25 cellular contexts compared by ENCODE assay signal in the genomic region with DNA sequence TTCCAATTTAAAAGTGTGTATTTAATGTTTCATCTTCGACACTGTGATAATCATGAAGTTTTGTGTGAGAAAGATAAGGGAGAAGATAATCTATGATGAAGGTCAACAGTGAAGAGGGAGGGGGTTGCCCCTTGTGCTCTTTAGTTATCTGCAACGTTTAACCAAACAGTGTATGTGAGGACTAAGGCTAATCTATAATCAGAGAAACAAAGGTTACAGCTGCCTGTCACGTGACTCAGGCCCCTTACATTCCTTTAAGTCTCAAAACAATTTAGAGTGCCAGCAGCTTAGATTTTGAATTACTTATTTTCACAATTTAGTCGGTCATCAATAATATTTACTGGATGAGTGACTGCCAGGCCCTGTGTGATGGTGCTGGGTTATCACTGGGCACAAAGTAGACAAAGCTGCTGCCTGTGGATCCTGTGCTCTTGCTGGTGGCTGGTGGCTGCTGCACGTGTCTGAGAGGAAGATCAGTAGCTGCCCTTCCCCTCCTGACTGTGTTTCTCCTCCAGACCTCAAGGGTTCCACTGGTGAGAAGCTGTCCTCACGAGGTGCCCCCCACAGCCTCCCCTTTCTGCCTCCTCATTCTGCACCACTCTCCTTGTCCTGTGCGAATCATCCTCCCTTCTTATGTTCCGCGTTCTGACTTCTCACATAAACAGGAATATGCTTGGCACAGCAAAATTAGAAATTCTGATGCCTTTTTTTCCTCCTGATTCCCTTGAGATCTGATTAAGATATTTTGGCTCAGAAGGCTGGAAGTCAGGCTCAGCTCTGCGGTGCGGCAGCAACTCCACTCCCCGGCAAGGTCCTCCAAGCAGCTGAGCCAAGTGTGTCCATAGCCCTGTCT.
DNase-seq lines count a peak whose midpoint lies in the region; ATAC-seq and TF ChIP-seq lines count a peak whose summit lies in the region.
"Had no signal": no experiment of that assay in that cellular context is flagged by ENCODE, and none has a peak within 500 bp of the region (broad histone marks: within the 10 kb centered on the region; RNA-seq: fewer than 3 reads in every experiment).

No MANE protein-coding gene starts in this region.

- H3K4me1 Mint-ChIP-seq in stimulated activated naive CD8-positive, alpha-beta T cell treated with anti-CD3 and anti-CD28 coated beads, Interleukin-15, amount 100 ng/mL, for 72 hours: peaks cover 7% of the 10 kb centered on the region
- H3K4me1 Mint-ChIP-seq: activated naive CD4-positive, alpha-beta T cell treated with anti-CD3 and anti-CD28 coated beads, Interleukin-2, amount 10 ng/mL, durations not matched to agents 7 days and 5 days; stimulated activated effector memory CD8-positive, alpha-beta T cell treated with anti-CD3 and anti-CD28 coated beads, Interleukin-12 subunit alpha, Interleukin-12 subunit beta, amount 100 ng/mL, for 72 hours had no signal

- H3K4me1 ChIP-seq in spleen: no peaks in the 10 kb centered on the region
- H3K4me1 ChIP-seq: gastrocnemius medialis, testis, uterus had no signal

- TF ChIP-seq POLR2A in spleen (IDR thresholded peaks at IDR 0.05): no peak

- H3K9me3 ChIP-seq in spleen: peaks cover 0 to 12% (median 2%) of the 10 kb centered on the region in 8 donors
- H3K9me3 ChIP-seq: ascending aorta, gastrocnemius medialis, testis, uterus had no signal

- H3K4me3 Mint-ChIP-seq in stimulated activated naive CD8-positive, alpha-beta T cell treated with anti-CD3 and anti-CD28 coated beads, Interleukin-15, amount 100 ng/mL, for 72 hours: no peak overlapping the region
- H3K4me3 Mint-ChIP-seq: activated CD8-positive, alpha-beta T cell treated with anti-CD3 and anti-CD28 coated beads for 36 hours; activated naive CD4-positive, alpha-beta T cell treated with anti-CD3 and anti-CD28 coated beads, Interleukin-2, amount 10 ng/mL, durations not matched to agents 7 days and 5 days; activated T-cell treated with anti-CD3 and anti-CD28 coated beads, Interleukin-2, amount 50 U/mL, for 4 hours; nephron progenitor cell; stimulated activated effector memory CD8-positive, alpha-beta T cell treated with anti-CD3 and anti-CD28 coated beads, Interleukin-12 subunit alpha, Interleukin-12 subunit beta, amount 100 ng/mL, for 72 hours had no signal

- ATAC-seq in stimulated activated naive CD8-positive, alpha-beta T cell treated with anti-CD3 and anti-CD28 coated beads, Interleukin-15, Interleukin-2, amounts not matched to agents 100 U/mL and 50 U/mL, for 24 hours: peak; percentile 33
- ATAC-seq in stimulated activated naive CD8-positive, alpha-beta T cell treated with anti-CD3 and anti-CD28 coated beads, Interleukin-15, amount 100 ng/mL, for 72 hours: no peak
- ATAC-seq: esophagus mucosa, gastrocnemius medialis had no signal

- peaks cover 0 to 7% of the 10 kb centered on the region in 2 donors for H3K9me3 Mint-ChIP-seq in stimulated activated naive CD8-positive, alpha-beta T cell treated with anti-CD3 and anti-CD28 coated beads, Interleukin-15, amount 100 ng/mL, for 72 hours
- H3K9me3 Mint-ChIP-seq: activated CD8-positive, alpha-beta T cell treated with anti-CD3 and anti-CD28 coated beads for 36 hours; activated naive CD4-positive, alpha-beta T cell treated with anti-CD3 and anti-CD28 coated beads, Interleukin-2, amount 10 ng/mL, durations not matched to agents 7 days and 5 days; activated T-cell treated with anti-CD3 and anti-CD28 coated beads, Interleukin-2, amount 50 U/mL, for 4 hours; stimulated activated effector memory CD8-positive, alpha-beta T cell treated with anti-CD3 and anti-CD28 coated beads, Interleukin-12 subunit alpha, Interleukin-12 subunit beta, amount 100 ng/mL, for 72 hours had no signal

- intact Hi-C loops in spleen (cut with DNase I; ENCODE audit: low total_unique reads): no loop called here

- H3K36me3 ChIP-seq in spleen: no peaks in the 10 kb centered on the region
- H3K36me3 ChIP-seq: ascending aorta, gastrocnemius medialis, uterus had no signal

- H3K4me3 ChIP-seq in choroid plexus epithelial cell (ENCODE audit: low read depth, low read length) (no peak overlapping the region), spleen (no peak overlapping the region)
- H3K4me3 ChIP-seq: ascending aorta, gastrocnemius medialis, testis, uterus had no signal

- no peak for DNase-seq in stimulated activated naive CD8-positive, alpha-beta T cell treated with anti-CD3 and anti-CD28 coated beads, Interleukin-15, Interleukin-2, amounts not matched to agents 100 U/mL and 50 U/mL, for 24 hours
- DNase-seq in stimulated activated naive CD8-positive, alpha-beta T cell treated with anti-CD3 and anti-CD28 coated beads, Interleukin-15, amount 100 ng/mL, for 72 hours: no peak
- DNase-seq in choroid plexus epithelial cell (ENCODE audit: low read depth): peak; percentile 8
- peak; percentile 26 for DNase-seq in mesenteric fat pad (ENCODE audit: low spot score)
- DNase-seq in spleen: peak; percentile 43
- no peak for DNase-seq in GM19240 (ENCODE audit: insufficient read length, low spot score)
- DNase-seq in NCI-H748 (lab: John Stamatoyannopoulos, UW; ENCODE audit: unreplicated experiment): no peak
- no peak for DNase-seq in DMS 273 (lab: John Stamatoyannopoulos, UW; ENCODE audit: unreplicated experiment)
- DNase-seq: activated CD4-positive, CD25-positive, alpha-beta regulatory T cell treated with anti-CD3 and anti-CD28 coated beads, Interleukin-2, amount 50 U/mL, for 72 hours; activated naive CD4-positive, alpha-beta T cell treated with anti-CD3 and anti-CD28 coated beads, Interleukin-2, amount 10 ng/mL, durations not matched to agents 7 days and 5 days; activated T-cell treated with anti-CD3 and anti-CD28 coated beads, Interleukin-2, amount 50 U/mL, for 4 hours; effector CD8-positive, alpha-beta T cell; gastrocnemius medialis; HCEC 1CT; NCI-H774; nephron progenitor cell; stimulated activated CD4-positive, alpha-beta T cell treated with anti-CD3 and anti-CD28 coated beads, Interleukin-1b, Interleukin-23, amount 100 ng/mL, for 48 hours; testis; uterus had no signal

- no peak for TF ChIP-seq CTCF in choroid plexus epithelial cell (conservative IDR thresholded peaks at IDR 0.05; ENCODE audit: low read depth, low read length)
- no peak for TF ChIP-seq CTCF in spleen (IDR thresholded peaks at IDR 0.05 in 8 of 11, conservative IDR thresholded peaks at IDR 0.05 in 3 of 11)

- peaks cover 0 to 24% (median 0%) of the 10 kb centered on the region in 7 donors for H3K27me3 ChIP-seq in spleen (replicated peaks in 1 of 7)
- H3K27me3 ChIP-seq: ascending aorta, testis, uterus had no signal

- H3K27ac Mint-ChIP-seq in stimulated activated naive CD8-positive, alpha-beta T cell treated with anti-CD3 and anti-CD28 coated beads, Interleukin-15, amount 100 ng/mL, for 72 hours: no peak overlapping the region
- H3K27ac Mint-ChIP-seq: activated CD8-positive, alpha-beta T cell treated with anti-CD3 and anti-CD28 coated beads for 36 hours; activated naive CD4-positive, alpha-beta T cell treated with anti-CD3 and anti-CD28 coated beads, Interleukin-2, amount 10 ng/mL, durations not matched to agents 7 days and 5 days; nephron progenitor cell; stimulated activated effector memory CD8-positive, alpha-beta T cell treated with anti-CD3 and anti-CD28 coated beads, Interleukin-12 subunit alpha, Interleukin-12 subunit beta, amount 100 ng/mL, for 72 hours had no signal

- no peak overlapping the region for H3K27ac ChIP-seq in spleen
- H3K27ac ChIP-seq: C4-2B, gastrocnemius medialis, KMS-11, testis, uterus had no signal

- H3K27me3 Mint-ChIP-seq in stimulated activated naive CD8-positive, alpha-beta T cell treated with anti-CD3 and anti-CD28 coated beads, Interleukin-15, amount 100 ng/mL, for 72 hours: peaks cover 7% of the 10 kb centered on the region
- H3K27me3 Mint-ChIP-seq: activated CD8-positive, alpha-beta T cell treated with anti-CD3 and anti-CD28 coated beads for 36 hours; activated naive CD4-positive, alpha-beta T cell treated with anti-CD3 and anti-CD28 coated beads, Interleukin-2, amount 10 ng/mL, durations not matched to agents 7 days and 5 days had no signal

- WGBS in spleen, 5 donors: 49 to 61% (median 56%) methylated on average over 12 of the region's 12 CpGs

Comparison
In these comparisons a context has a peak if more than half of its experiments do, and no peak if none do; other contexts are left out.
1. DNase-seq: peak in choroid plexus epithelial cell (single experiment), mesenteric fat pad (single experiment) and spleen (single experiment); none in stimulated activated naive CD8-positive, alpha-beta T cell treated with anti-CD3 and anti-CD28 coated beads, Interleukin-15, Interleukin-2, amounts not matched to agents 100 U/mL and 50 U/mL, for 24 hours (single experiment), stimulated activated naive CD8-positive, alpha-beta T cell treated with anti-CD3 and anti-CD28 coated beads, Interleukin-15, amount 100 ng/mL, for 72 hours (0 of 2), GM19240 (single experiment), NCI-H748 (single experiment) and DMS 273 (single experiment).